ENCODE assay signal across 12 cellular contexts in the genomic region with DNA sequence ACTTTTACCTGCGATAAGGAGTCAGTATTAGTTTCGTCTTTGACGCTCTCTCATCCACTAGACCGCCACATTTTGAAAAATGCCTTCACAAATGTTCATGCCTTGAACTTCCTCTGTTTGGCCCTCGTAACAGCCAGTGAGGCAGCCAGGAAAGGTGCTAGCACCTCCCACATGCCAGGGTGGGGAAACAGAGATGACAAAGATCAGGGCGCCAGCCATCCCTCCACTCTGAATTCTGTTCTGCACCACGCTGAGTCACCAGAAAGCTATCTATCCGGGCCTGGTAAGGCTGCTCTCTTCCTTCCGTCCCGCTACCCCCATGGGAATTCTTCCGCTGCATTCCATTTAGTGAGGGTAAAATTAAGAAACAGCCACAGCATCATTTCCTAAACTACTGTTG. TPM values are rescaled to one million over a fixed set of nuclear protein-coding genes. Genes with fewer than 3 reads are reported as not detected.
DNase-seq lines count a peak whose midpoint lies in the region; ATAC-seq and TF ChIP-seq lines count a peak whose summit lies in the region.
"Had no signal": no experiment of that assay in that cellular context is flagged by ENCODE, and none has a peak within 500 bp of the region (broad histone marks: within the 10 kb centered on the region; RNA-seq: fewer than 3 reads in every experiment).

No MANE protein-coding gene starts in this region.

- H3F3A ChIP-seq in GM23248 (ENCODE audit: insufficient read depth): peaks cover 17% of the 10 kb centered on the region; the same call in 1 of the 2 replicates
- peaks cover 38% of the 10 kb centered on the region for H3F3A ChIP-seq in SK-N-SH (replicated peaks; ENCODE audit: insufficient read depth)

- peaks cover 23% of the 10 kb centered on the region for H3K4me1 ChIP-seq in GM23248 (ENCODE audit: insufficient read depth)
- H3K4me1 ChIP-seq in SK-N-SH (ENCODE audit: control insufficient read depth in 1 of 2, insufficient read depth in 2 of 2, low read depth in 1 of 2, low read length in 1 of 2): peaks cover 0 to 24% of the 10 kb centered on the region in 2 experiments; a peak in 3 of 4 replicates

- H3K9ac ChIP-seq in GM23248 (no peak overlapping the region), SK-N-SH (peak overlapping the region; percentile 60; the same call in 1 of the 2 replicates)

- H3K4me2 ChIP-seq in GM23248 (ENCODE audit: unreplicated experiment): peak overlapping the region; percentile 42
- H3K4me2 ChIP-seq in SK-N-SH: peak overlapping the region; percentile 63

- TF ChIP-seq RAD21 in SK-N-SH (IDR thresholded peaks at IDR 0.05; ENCODE audit: low read length): no peak

- no peaks in the 10 kb centered on the region for H3K36me3 ChIP-seq in GM23248 (ENCODE audit: low read depth)
- peaks cover 11 to 26% of the 10 kb centered on the region in 2 experiments for H3K36me3 ChIP-seq in SK-N-SH (replicated peaks in 1 of 2; ENCODE audit: control insufficient read depth in 1 of 2, insufficient read depth in 2 of 2, low read length in 1 of 2)

- H4K20me1 ChIP-seq in GM23248 (ENCODE audit: insufficient read depth) (no peaks in the 10 kb centered on the region), SK-N-SH (ENCODE audit: insufficient read depth) (no peaks in the 10 kb centered on the region)

- DNase-seq in GM23248: peak; percentile 97
- DNase-seq in SK-N-SH: no peak
- DNase-seq in fibroblast of pulmonary artery (ENCODE audit: low read depth): peak; percentile 95
- DNase-seq in smooth muscle cell of the brain vasculature (ENCODE audit: low read depth, low spot score): peak; percentile 43
- DNase-seq in NCI-H2227 (lab: John Stamatoyannopoulos, UW; ENCODE audit: unreplicated experiment): no peak
- DNase-seq: activated CD8-positive, alpha-beta T cell treated with anti-CD3 and anti-CD28 coated beads for 36 hours; amygdala; NCI-H2227 treated with DMSO at 0.1 percent for 48 hours; stimulated activated CD4-positive, alpha-beta T cell treated with anti-CD3 and anti-CD28 coated beads, Interleukin-15, amount 100 ng/mL, for 24 hours; stimulated activated naive CD8-positive, alpha-beta T cell treated with anti-CD3 and anti-CD28 coated beads, Interleukin-15, Interleukin-2, amounts not matched to agents 100 U/mL and 50 U/mL, for 24 hours had no signal

- ATAC-seq in HG03521 (IDR thresholded peaks at IDR 0.05; ENCODE audit: unreplicated experiment) (no peak), GM18519 (IDR thresholded peaks at IDR 0.05; ENCODE audit: low FRiP score, unreplicated experiment) (no peak)
- ATAC-seq: activated CD8-positive, alpha-beta T cell treated with anti-CD3 and anti-CD28 coated beads for 36 hours; stimulated activated naive CD8-positive, alpha-beta T cell treated with anti-CD3 and anti-CD28 coated beads, Interleukin-15, Interleukin-2, amounts not matched to agents 100 U/mL and 50 U/mL, for 24 hours had no signal

- CTCF ChIA-PET in SK-N-SH (lab: Yijun Ruan, JAX): interaction anchor here (1.1 kb wide), 1 partner anchor 19 kb away, joined by 4 read pairs; no protein-coding TSS in a partner anchor

- H3K9me3 ChIP-seq in GM23248 (ENCODE audit: low read depth): no peaks in the 10 kb centered on the region
- H3K9me3 ChIP-seq in SK-N-SH: no peaks in the 10 kb centered on the region

- H3K27ac ChIP-seq in GM23248: peak overlapping the region; percentile 87
- H3K27ac ChIP-seq in SK-N-SH (ENCODE audit: low read depth in 2 of 2, low read length in 1 of 2): peak overlapping the region; percentile 76 to 96; a peak in 3 of 4 replicates

- H3K27me3 ChIP-seq in GM23248 (replicated peaks; ENCODE audit: insufficient read depth): no peaks in the 10 kb centered on the region
- no peaks in the 10 kb centered on the region for H3K27me3 ChIP-seq in SK-N-SH (ENCODE audit: insufficient read depth)

- H3K79me2 ChIP-seq in GM23248 (ENCODE audit: insufficient read depth) (no peaks in the 10 kb centered on the region), SK-N-SH (ENCODE audit: insufficient read depth) (peaks cover 12% of the 10 kb centered on the region; the same call in 1 of the 2 replicates)

- H3K4me3 ChIP-seq in GM23248: no peak overlapping the region
- no peak overlapping the region for H3K4me3 ChIP-seq in SK-N-SH (ENCODE audit: low read depth in 2 of 2, low read length in 1 of 2)
- no peak overlapping the region for H3K4me3 ChIP-seq in fibroblast of pulmonary artery (replicated peaks; ENCODE audit: low read depth, low read length)

- in situ Hi-C loops in GM23248 (cut with MboI): no loop called here

- H3K9me2 ChIP-seq in GM23248 (ENCODE audit: insufficient read depth) (no peaks in the 10 kb centered on the region), SK-N-SH (no peaks in the 10 kb centered on the region)

- TF ChIP-seq CTCF in SK-N-SH (IDR thresholded peaks at IDR 0.05) (no peak), fibroblast of pulmonary artery (IDR thresholded peaks at IDR 0.05; ENCODE audit: low read length, missing control alignments) (no peak)

- 40 to 42% methylated on average over 11 of the region's 11 CpGs for WGBS in GM23248 (ENCODE audit: low coverage in 1 of 2, low lambda C conversion rate in 2 of 2, missing lambda C conversion rate in 2 of 2), 2 experiments
- WGBS in SK-N-SH (ENCODE audit: low lambda C conversion rate): 39% methylated on average over 10 of the region's 11 CpGs

- TF ChIP-seq EP300 in SK-N-SH (IDR thresholded peaks at IDR 0.05; ENCODE audit: borderline replicate concordance in 1 of 2, low read depth in 1 of 2, low read length in 1 of 2): peak in 1 of 2 experiments; percentile 84; a peak in 2 of 4 replicates

- no peak overlapping the region for H2AFZ ChIP-seq in GM23248
- no peak overlapping the region for H2AFZ ChIP-seq in SK-N-SH (ENCODE audit: low read depth)

- POLR2A ChIA-PET in SK-N-SH (lab: Yijun Ruan, JAX): no interaction called here

TF ChIP-seq in SK-N-SH, 30 proteins besides CTCF, POLR2A, EP300 and RAD21 (continues in another document):
- no peak for TF ChIP-seq RFX5 (IDR thresholded peaks at IDR 0.05; ENCODE audit: low read length)
- peak; percentile 64 for TF ChIP-seq NFIC (IDR thresholded peaks at IDR 0.05; ENCODE audit: borderline replicate concordance)
- TF ChIP-seq FOXJ3 (CRISPR knock-in tag; IDR thresholded peaks at IDR 0.05): no peak
- TF ChIP-seq, protein P1, sequence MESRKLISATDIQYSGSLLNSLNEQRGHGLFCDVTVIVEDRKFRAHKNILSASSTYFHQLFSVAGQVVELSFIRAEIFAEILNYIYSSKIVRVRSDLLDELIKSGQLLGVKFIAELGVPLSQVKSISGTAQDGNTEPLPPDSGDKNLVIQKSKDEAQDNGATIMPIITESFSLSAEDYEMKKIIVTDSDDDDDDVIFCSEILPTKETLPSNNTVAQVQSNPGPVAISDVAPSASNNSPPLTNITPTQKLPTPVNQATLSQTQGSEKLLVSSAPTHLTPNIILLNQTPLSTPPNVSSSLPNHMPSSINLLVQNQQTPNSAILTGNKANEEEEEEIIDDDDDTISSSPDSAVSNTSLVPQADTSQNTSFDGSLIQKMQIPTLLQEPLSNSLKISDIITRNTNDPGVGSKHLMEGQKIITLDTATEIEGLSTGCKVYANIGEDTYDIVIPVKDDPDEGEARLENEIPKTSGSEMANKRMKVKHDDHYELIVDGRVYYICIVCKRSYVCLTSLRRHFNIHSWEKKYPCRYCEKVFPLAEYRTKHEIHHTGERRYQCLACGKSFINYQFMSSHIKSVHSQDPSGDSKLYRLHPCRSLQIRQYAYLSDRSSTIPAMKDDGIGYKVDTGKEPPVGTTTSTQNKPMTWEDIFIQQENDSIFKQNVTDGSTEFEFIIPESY (IDR thresholded peaks at IDR 0.05; ENCODE audit: borderline replicate concordance, low read depth): 0 out of 2 replicates have a peak, but pooled peaks have one; percentile 31
- no peak for TF ChIP-seq RCOR1 (IDR thresholded peaks at IDR 0.05; ENCODE audit: low read length)
- peak; percentile 36; the same call in 1 of the 2 replicates for TF ChIP-seq GABPA (IDR thresholded peaks at IDR 0.05; ENCODE audit: low read depth)
- TF ChIP-seq, protein P2, sequence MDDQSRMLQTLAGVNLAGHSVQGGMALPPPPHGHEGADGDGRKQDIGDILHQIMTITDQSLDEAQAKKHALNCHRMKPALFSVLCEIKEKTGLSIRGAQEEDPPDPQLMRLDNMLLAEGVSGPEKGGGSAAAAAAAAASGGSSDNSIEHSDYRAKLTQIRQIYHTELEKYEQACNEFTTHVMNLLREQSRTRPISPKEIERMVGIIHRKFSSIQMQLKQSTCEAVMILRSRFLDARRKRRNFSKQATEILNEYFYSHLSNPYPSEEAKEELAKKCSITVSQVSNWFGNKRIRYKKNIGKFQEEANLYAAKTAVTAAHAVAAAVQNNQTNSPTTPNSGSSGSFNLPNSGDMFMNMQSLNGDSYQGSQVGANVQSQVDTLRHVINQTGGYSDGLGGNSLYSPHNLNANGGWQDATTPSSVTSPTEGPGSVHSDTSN (IDR thresholded peaks at IDR 0.05): peak; percentile 74
- TF ChIP-seq NRF1 (IDR thresholded peaks at IDR 0.05; ENCODE audit: low read depth, low read length): no peak
- peak; percentile 91 for TF ChIP-seq TCF12 (IDR thresholded peaks at IDR 0.05)
- TF ChIP-seq FOXM1 (IDR thresholded peaks at IDR 0.05; ENCODE audit: low read depth): peak; percentile 95
- TF ChIP-seq SMC3 (IDR thresholded peaks at IDR 0.05; ENCODE audit: low read depth, low read length): no peak

RNA-seq across cellular contexts. Expression of a gene that starts 31.3 kb away (rescaled TPM):
- total RNA-seq in GM23248 (2014; rRNA removed; shearing (Covaris generic)): not detected in 2 replicates
- not detected in 2 replicates for polyA plus RNA-seq in GM23248 (2016; fragmentation: Nextera tagmentation; extraction: Ambion mirVana)
- polyA plus RNA-seq in SK-N-SH (2012; rRNA removed): 0.10 and 0.16 TPM in 2 replicates
- polyA plus RNA-seq in SK-N-SH (2012; cell fraction: cytosol; rRNA removed): 0.05 and 0.08 TPM in 2 replicates
- 0.68 and 1.3 TPM in 2 replicates for polyA plus RNA-seq in SK-N-SH (2012; cell fraction: nucleus; rRNA removed)
- total RNA-seq: activated CD8-positive, alpha-beta T cell treated with anti-CD3 and anti-CD28 coated beads for 36 hours had no signal

RNA-seq across cellular contexts. Expression of a gene that starts 47.3 kb away (rescaled TPM):
- 39.1 and 42.8 TPM in 2 replicates for total RNA-seq in GM23248 (2014; rRNA removed; shearing (Covaris generic))
- 39.9 and 42.4 TPM in 2 replicates for polyA plus RNA-seq in GM23248 (2016; fragmentation: Nextera tagmentation; extraction: Ambion mirVana)
- 73.7 and 75.9 TPM in 2 replicates for polyA plus RNA-seq in SK-N-SH (2012; rRNA removed)
- 56.1 and 71.8 TPM in 2 replicates for polyA plus RNA-seq in SK-N-SH (2012; cell fraction: cytosol; rRNA removed)
- 50.7 and 59.4 TPM in 2 replicates for polyA plus RNA-seq in SK-N-SH (2012; cell fraction: nucleus; rRNA removed)

Comparison
In these comparisons a context has a peak if more than half of its experiments do, and no peak if none do; other contexts are left out.
1. DNase-seq: peak in GM23248 (single experiment), fibroblast of pulmonary artery (single experiment) and smooth muscle cell of the brain vasculature (single experiment); none in SK-N-SH (single experiment) and NCI-H2227 (single experiment).